Comparison of ENCODE assay signal across 10 cellular contexts in the genomic region with DNA sequence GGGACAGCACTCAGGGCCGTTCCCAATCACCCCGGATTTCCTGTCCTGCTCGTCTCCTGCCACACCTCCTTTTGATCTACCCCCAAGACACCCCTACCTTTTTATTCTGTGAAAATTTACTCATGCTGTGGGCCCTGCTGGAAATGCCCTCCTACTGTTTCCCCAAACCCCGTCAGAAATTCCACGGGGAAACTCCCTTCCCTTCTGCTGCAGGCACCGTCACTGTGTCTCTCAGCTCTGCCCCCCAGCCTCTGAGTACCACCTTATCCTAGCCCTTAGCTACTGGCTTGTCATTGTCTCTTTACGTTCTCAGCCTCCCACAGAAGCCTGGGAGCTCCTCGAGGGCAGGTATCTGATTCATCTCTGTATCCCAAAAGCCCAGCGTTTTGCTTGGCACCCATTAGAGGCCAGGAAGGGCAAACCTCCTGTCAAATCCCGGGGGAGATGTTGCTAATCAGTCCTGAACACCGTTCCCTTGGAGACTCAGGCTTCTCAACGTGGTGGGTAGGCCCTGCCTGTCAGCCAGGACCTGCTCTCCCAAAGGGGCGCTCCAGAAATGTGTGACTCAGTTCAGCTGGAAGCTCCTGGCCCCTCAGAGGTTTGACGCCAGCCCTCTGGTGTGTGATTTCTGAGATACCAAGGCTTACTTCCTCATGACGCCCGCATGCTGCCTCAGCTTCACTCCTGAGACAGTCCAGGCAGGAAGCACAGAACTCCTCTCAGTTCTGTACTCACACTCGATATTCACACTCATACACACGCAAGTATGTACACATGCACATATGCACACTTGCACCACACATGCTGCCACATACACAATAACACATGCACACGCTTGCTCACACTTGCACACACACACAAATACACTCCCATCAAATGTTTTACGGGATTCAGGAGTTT. TPM values are rescaled to one million over a fixed set of nuclear protein-coding genes. Genes with fewer than 3 reads are reported as not detected.
DNase-seq lines count a peak whose midpoint lies in the region; ATAC-seq lines count a peak whose summit lies in the region.
"Had no signal": no experiment of that assay in that cellular context is flagged by ENCODE, and none has a peak within 500 bp of the region (broad histone marks: within the 10 kb centered on the region; RNA-seq: fewer than 3 reads in every experiment).

No MANE protein-coding gene starts in this region.

- no peaks in the 10 kb centered on the region for H3K9me3 Mint-ChIP-seq in activated T-cell treated with anti-CD3 and anti-CD28 coated beads, Interleukin-2, amount 50 U/mL, for 72 hours
- H3K9me3 Mint-ChIP-seq: activated naive CD4-positive, alpha-beta T cell treated with anti-CD3 and anti-CD28 coated beads, Interleukin-2, amount 50 U/mL, for 24 hours had no signal

- H3K36me3 Mint-ChIP-seq in activated T-cell treated with anti-CD3 and anti-CD28 coated beads, Interleukin-2, amount 50 U/mL, for 72 hours (ENCODE audit: insufficient read depth in 2 of 2): no peaks in the 10 kb centered on the region
- H3K36me3 Mint-ChIP-seq: activated naive CD4-positive, alpha-beta T cell treated with anti-CD3 and anti-CD28 coated beads, Interleukin-2, amount 50 U/mL, for 24 hours had no signal

- peak overlapping the region; percentile 26 to 51 for H3K4me3 Mint-ChIP-seq in activated T-cell treated with anti-CD3 and anti-CD28 coated beads, Interleukin-2, amount 50 U/mL, for 72 hours
- H3K4me3 Mint-ChIP-seq: activated naive CD4-positive, alpha-beta T cell treated with anti-CD3 and anti-CD28 coated beads, Interleukin-2, amount 50 U/mL, for 24 hours had no signal

- peaks cover 15% of the 10 kb centered on the region for H3K4me1 Mint-ChIP-seq in activated T-cell treated with anti-CD3 and anti-CD28 coated beads, Interleukin-2, amount 50 U/mL, for 72 hours (ENCODE audit: low read depth)
- H3K4me1 Mint-ChIP-seq: activated naive CD4-positive, alpha-beta T cell treated with anti-CD3 and anti-CD28 coated beads, Interleukin-2, amount 50 U/mL, for 24 hours had no signal

- H3K27me3 Mint-ChIP-seq in activated T-cell treated with anti-CD3 and anti-CD28 coated beads, Interleukin-2, amount 50 U/mL, for 72 hours (ENCODE audit: low read depth): peaks cover 9% of the 10 kb centered on the region

- H3K27ac Mint-ChIP-seq in activated T-cell treated with anti-CD3 and anti-CD28 coated beads, Interleukin-2, amount 50 U/mL, for 72 hours: peak overlapping the region; percentile 19
- H3K27ac Mint-ChIP-seq: activated naive CD4-positive, alpha-beta T cell treated with anti-CD3 and anti-CD28 coated beads, Interleukin-2, amount 50 U/mL, for 24 hours had no signal

- ATAC-seq in GM18870 (IDR thresholded peaks at IDR 0.05; ENCODE audit: unreplicated experiment): peak; percentile 7
- peak; percentile 15 for ATAC-seq in HG03045 (IDR thresholded peaks at IDR 0.05; ENCODE audit: unreplicated experiment)
- peak; percentile 30 to 57 for ATAC-seq in activated T-cell treated with anti-CD3 and anti-CD28 coated beads, Interleukin-2, amount 50 U/mL, for 72 hours (replicated peaks in 1 of 2)

- DNase-seq in AG08395 (ENCODE audit: low spot score) (peak; percentile 15), medulla oblongata (ENCODE audit: extremely low spot score) (no peak), RKO (ENCODE audit: low spot score) (no peak), NCI-H748 (lab: John Stamatoyannopoulos, UW; ENCODE audit: unreplicated experiment) (no peak), NCI-H146 (lab: John Stamatoyannopoulos, UW) (no peak)
- DNase-seq in activated T-cell treated with anti-CD3 and anti-CD28 coated beads, Interleukin-2, amount 50 U/mL, for 72 hours: no peak
- DNase-seq: NCI-H446 treated with DMSO at 0.1 percent for 48 hours had no signal

RNA-seq across cellular contexts. Expression of a gene that starts 50.7 kb away (rescaled TPM):
- total RNA-seq in activated T-cell treated with anti-CD3 and anti-CD28 coated beads, Interleukin-2, amount 50 U/mL, for 72 hours: 10 to 100 TPM; 70.2 to 94.2 TPM
